ENCODE assay signal across 35 cellular contexts in genomic region chr3:178505832-178506231, GRCh38. TPM values are rescaled to one million over a fixed set of nuclear protein-coding genes. Genes with fewer than 3 reads are reported as not detected.
"Had no signal": no experiment of that assay in that cellular context is flagged by ENCODE, and none has a peak within 500 bp of the region (broad histone marks: within the 10 kb centered on the region; RNA-seq: fewer than 3 reads in every experiment).

No MANE protein-coding gene starts in this region.

- H3K27me3 Mint-ChIP-seq: activated CD4-positive, alpha-beta memory T cell treated with anti-CD3 and anti-CD28 coated beads, Interleukin-2, amount 10 ng/mL, durations not matched to agents 7 days and 5 days; central memory CD8-positive, alpha-beta T cell; dendritic cell treated with granulocyte-macrophage colony-stimulating factor and Interleukin-4, amounts not matched to agents 40 ng/mL and 50 ng/mL, for 4 days; T-helper 17 cell had no signal

- H3K36me3 ChIP-seq: brain microvascular endothelial cell, esophagus muscularis mucosa, gastrocnemius medialis, heart left ventricle had no signal

- H3K27me3 ChIP-seq: brain microvascular endothelial cell, dorsolateral prefrontal cortex, esophagus muscularis mucosa, foreskin keratinocyte, gastrocnemius medialis, heart left ventricle, hepatocyte had no signal

- H3K36me3 Mint-ChIP-seq: activated naive CD8-positive, alpha-beta T cell; WTC11 had no signal

- H3K4me1 ChIP-seq: foreskin keratinocyte, gastrocnemius medialis had no signal

- H3K27ac Mint-ChIP-seq: activated CD4-positive, alpha-beta memory T cell treated with anti-CD3 and anti-CD28 coated beads, Interleukin-2, amount 10 ng/mL, durations not matched to agents 7 days and 5 days; activated CD4-positive, alpha-beta T cell treated with anti-CD3 and anti-CD28 coated beads, Interleukin-2, amount 10 ng/mL, durations not matched to agents 7 days and 5 days; activated naive CD8-positive, alpha-beta T cell; activated T-helper 17 cell treated with anti-CD3 and anti-CD28 coated beads, Interleukin-2, amount 50 U/mL, for 72 hours; dendritic cell treated with granulocyte-macrophage colony-stimulating factor and Interleukin-4, amounts not matched to agents 40 ng/mL and 50 ng/mL, for 4 days; endodermal cell; T-helper 17 cell; WTC11 had no signal

- H2AFZ ChIP-seq: hepatocyte had no signal

- H3K4me2 ChIP-seq: hepatocyte had no signal

- H3K27ac ChIP-seq: brain microvascular endothelial cell, coronary artery, dorsolateral prefrontal cortex, esophagus muscularis mucosa, foreskin keratinocyte, gastrocnemius medialis, heart left ventricle, hepatocyte, VCaP had no signal

- H3K4me3 Mint-ChIP-seq: activated CD4-positive, alpha-beta memory T cell treated with anti-CD3 and anti-CD28 coated beads, Interleukin-2, amount 10 ng/mL, durations not matched to agents 7 days and 5 days; activated CD4-positive, alpha-beta T cell treated with anti-CD3 and anti-CD28 coated beads, Interleukin-2, amount 10 ng/mL, durations not matched to agents 7 days and 5 days; activated naive CD8-positive, alpha-beta T cell; activated T-cell treated with anti-CD3 and anti-CD28 coated beads, Interleukin-2, amount 50 U/mL, for 4 hours; activated T-helper 17 cell treated with anti-CD3 and anti-CD28 coated beads, Interleukin-2, amount 50 U/mL, for 72 hours; central memory CD8-positive, alpha-beta T cell; dendritic cell treated with granulocyte-macrophage colony-stimulating factor and Interleukin-4, amounts not matched to agents 40 ng/mL and 50 ng/mL, for 4 days; endodermal cell; T-helper 17 cell; WTC11 had no signal

- DNase-seq: activated CD4-positive, alpha-beta memory T cell treated with anti-CD3 and anti-CD28 coated beads, Interleukin-2, amount 10 ng/mL, durations not matched to agents 7 days and 5 days; activated CD4-positive, alpha-beta T cell treated with anti-CD3 and anti-CD28 coated beads for 1 hour; activated CD4-positive, alpha-beta T cell treated with anti-CD3 and anti-CD28 coated beads for 4 hours; activated CD4-positive, alpha-beta T cell treated with anti-CD3 and anti-CD28 coated beads, Interleukin-2, amount 10 ng/mL, durations not matched to agents 7 days and 5 days; activated CD4-positive, alpha-beta T cell treated with anti-CD3 and anti-CD28 coated beads, Interleukin-2, amount 50 U/mL, for 4 hours; activated effector memory CD4-positive, alpha-beta T cell treated with Interleukin-2 at 50 U/mL for 16 hours; activated gamma-delta T cell treated with Interleukin-2 at 50 U/mL for 16 hours; activated naive CD4-positive, alpha-beta T cell treated with anti-CD3 and anti-CD28 coated beads, Interleukin-2, amount 50 U/mL, for 16 hours; activated naive CD4-positive, alpha-beta T cell treated with Interleukin-2 at 50 U/mL for 16 hours; activated T-cell treated with anti-CD3 and anti-CD28 coated beads, Interleukin-2, amount 50 U/mL, for 4 hours; amniotic stem cell; anterior cingulate cortex; brain microvascular endothelial cell; dorsolateral prefrontal cortex; effector memory CD4-positive, alpha-beta T cell; endodermal cell; erythroblast; foreskin keratinocyte; gastrocnemius medialis; glutamatergic neuron; heart left ventricle; T-helper 1 cell; T-helper 17 cell had no signal

- H3K9me3 Mint-ChIP-seq: activated CD4-positive, alpha-beta T cell treated with anti-CD3 and anti-CD28 coated beads, Interleukin-2, amount 10 ng/mL, durations not matched to agents 7 days and 5 days; activated T-cell treated with anti-CD3 and anti-CD28 coated beads, Interleukin-2, amount 50 U/mL, for 4 hours; activated T-helper 17 cell treated with anti-CD3 and anti-CD28 coated beads, Interleukin-2, amount 50 U/mL, for 72 hours; central memory CD8-positive, alpha-beta T cell; endodermal cell; WTC11 had no signal

- H3K9me3 ChIP-seq: esophagus muscularis mucosa, gastrocnemius medialis, heart left ventricle had no signal

- FAIRE-seq: astrocyte, bronchial epithelial cell, TTC549 had no signal

- H3K4me3 ChIP-seq: coronary artery, dorsolateral prefrontal cortex, esophagus muscularis mucosa, gastrocnemius medialis, heart left ventricle, hepatocyte had no signal

- ATAC-seq: activated T-cell treated with anti-CD3 and anti-CD28 coated beads, Interleukin-2, amount 50 U/mL, for 4 hours; activated T-helper 17 cell treated with anti-CD3 and anti-CD28 coated beads, Interleukin-2, amount 50 U/mL, for 72 hours; foreskin keratinocyte; gastrocnemius medialis; heart left ventricle; T-helper 17 cell; WTC11 had no signal

- H3K79me2 ChIP-seq: hepatocyte had no signal

- H3K4me1 Mint-ChIP-seq: activated CD4-positive, alpha-beta memory T cell treated with anti-CD3 and anti-CD28 coated beads, Interleukin-2, amount 10 ng/mL, durations not matched to agents 7 days and 5 days; activated CD4-positive, alpha-beta T cell treated with anti-CD3 and anti-CD28 coated beads, Interleukin-2, amount 10 ng/mL, durations not matched to agents 7 days and 5 days; activated T-helper 17 cell treated with anti-CD3 and anti-CD28 coated beads, Interleukin-2, amount 50 U/mL, for 72 hours; central memory CD8-positive, alpha-beta T cell; T-helper 17 cell; WTC11 had no signal

RNA-seq across cellular contexts. Expression of gene KCNMB2, which starts 30.4 kb away (rescaled TPM):
- total RNA-seq: activated CD4-positive, alpha-beta memory T cell treated with anti-CD3 and anti-CD28 coated beads, Interleukin-2, amount 10 ng/mL, durations not matched to agents 7 days and 5 days; activated CD4-positive, alpha-beta T cell treated with anti-CD3 and anti-CD28 coated beads, Interleukin-2, amount 10 ng/mL, durations not matched to agents 7 days and 5 days; activated T-cell treated with anti-CD3 and anti-CD28 coated beads, Interleukin-2, amount 50 U/mL, for 4 hours; activated T-helper 17 cell treated with anti-CD3 and anti-CD28 coated beads, Interleukin-2, amount 50 U/mL, for 72 hours; astrocyte; bronchial epithelial cell; endodermal cell; foreskin keratinocyte; gastrocnemius medialis; T-helper 17 cell; WTC11 had no signal
- polyA plus RNA-seq: foreskin keratinocyte, hepatocyte had no signal
